Comparison of ENCODE assay signal across 23 cellular contexts in genomic region chr6:30840922-30841643, GRCh38. TPM values are rescaled to one million over a fixed set of nuclear protein-coding genes. Genes with fewer than 3 reads are reported as not detected.
DNase-seq lines count a peak whose midpoint lies in the region; ATAC-seq, FAIRE-seq and TF ChIP-seq lines count a peak whose summit lies in the region.
"Had no signal": no experiment of that assay in that cellular context is flagged by ENCODE, and none has a peak within 500 bp of the region (broad histone marks: within the 10 kb centered on the region; RNA-seq: fewer than 3 reads in every experiment).

No MANE protein-coding gene starts in this region.

- RAD21 ChIA-PET in HCT116 (lab: Charles Lee; ENCODE audit: low non-redundant PET in 1 of 2, low total read pairs in 2 of 2, uncharacterized antibody in 2 of 2, unreplicated experiment in 2 of 2) = interaction anchor here in 1 of 2 experiments (0.7 kb wide), 1 partner anchor 26 kb away, joined by 3 read pairs; no protein-coding TSS in a partner anchor

- TF ChIP-seq POLR2A in A549 (IDR thresholded peaks at IDR 0.05; ENCODE audit: low read length) (no peak), HCT116 (IDR thresholded peaks at IDR 0.05; ENCODE audit: borderline replicate concordance, extremely low read depth, insufficient read depth, insufficient read length) (no peak), K562 (conservative IDR thresholded peaks at IDR 0.05) (no peak)

- H3K4me1 ChIP-seq in A549 (peaks cover 31% of the 10 kb centered on the region), HCT116 (ENCODE audit: control insufficient read depth in 1 of 2, insufficient read depth in 2 of 2, low read length in 2 of 2) (peaks cover 43 to 55% of the 10 kb centered on the region in 2 experiments), K562 (replicated peaks in 1 of 2; ENCODE audit: control insufficient read depth in 2 of 2, insufficient read depth in 2 of 2, low read length in 2 of 2) (peaks cover 27 to 36% of the 10 kb centered on the region in 2 experiments; a peak in 3 of 5 replicates), neural progenitor cell (peaks cover 32% of the 10 kb centered on the region), smooth muscle cell (ENCODE audit: low read depth) (peaks cover 13% of the 10 kb centered on the region)

- no peak for DNase-seq in A549 (ENCODE audit: low read depth in 1 of 2, low spot score in 1 of 2)
- no peak for DNase-seq in HCT116 (ENCODE audit: low read depth, low spot score)
- DNase-seq in K562 (ENCODE audit: extremely low read depth in 1 of 4, low spot score in 3 of 4) = no peak
- DNase-seq in neural progenitor cell (ENCODE audit: low spot score) = no peak
- DNase-seq in smooth muscle cell (lab: John Stamatoyannopoulos, UW; ENCODE audit: unreplicated experiment) = no peak
- DNase-seq in effector memory CD8-positive, alpha-beta T cell = no peak
- DNase-seq: activated B cell treated with CpG ODN at 0.5 μM for 24 hours; activated CD4-positive, alpha-beta T cell treated with anti-CD3 and anti-CD28 coated beads, Interleukin-2, amount 50 U/mL, for 48 hours; activated effector memory CD4-positive, alpha-beta T cell treated with Interleukin-2 at 50 U/mL for 16 hours; activated naive CD8-positive, alpha-beta T cell treated with anti-CD3 and anti-CD28 coated beads for 36 hours; dorsolateral prefrontal cortex; EL; GM23248; head of caudate nucleus; MM.1S; NCI-H510A treated with DMSO at 0.1 percent for 48 hours had no signal

- H3K9me2 ChIP-seq in HCT116 (ENCODE audit: insufficient read depth) = no peaks in the 10 kb centered on the region

- no peaks in the 10 kb centered on the region for H3K36me3 Mint-ChIP-seq in neural progenitor cell
- H3K36me3 Mint-ChIP-seq in effector memory CD8-positive, alpha-beta T cell (ENCODE audit: insufficient read depth) = peaks cover 3% of the 10 kb centered on the region
- H3K36me3 Mint-ChIP-seq: activated naive CD8-positive, alpha-beta T cell treated with anti-CD3 and anti-CD28 coated beads for 36 hours had no signal

- H3F3A ChIP-seq in neural progenitor cell (ENCODE audit: low read depth) = peaks cover 11% of the 10 kb centered on the region
- no peaks in the 10 kb centered on the region for H3F3A ChIP-seq in smooth muscle cell (ENCODE audit: low read depth)

- H3K9me1 ChIP-seq in K562 (ENCODE audit: control insufficient read depth, insufficient read depth, low read length) = peaks cover 4% of the 10 kb centered on the region

- H3K36me3 ChIP-seq in HCT116 (ENCODE audit: control insufficient read depth in 1 of 2, insufficient read depth in 2 of 2, low read length in 2 of 2) = no peaks in the 10 kb centered on the region
- no peaks in the 10 kb centered on the region for H3K36me3 ChIP-seq in K562 (ENCODE audit: control insufficient read depth, insufficient read depth, low read length)
- H3K36me3 ChIP-seq in neural progenitor cell = no peaks in the 10 kb centered on the region
- H3K36me3 ChIP-seq in smooth muscle cell (ENCODE audit: low read depth) = no peaks in the 10 kb centered on the region
- H3K36me3 ChIP-seq: neutrophil had no signal

- H3K27ac Mint-ChIP-seq in neural progenitor cell = peak overlapping the region; percentile 69
- peak overlapping the region in 1 of 2 donors; percentile 35 for H3K27ac Mint-ChIP-seq in effector memory CD8-positive, alpha-beta T cell
- H3K27ac Mint-ChIP-seq: activated B cell treated with CpG ODN at 0.5 μM for 24 hours; activated naive CD8-positive, alpha-beta T cell treated with anti-CD3 and anti-CD28 coated beads for 36 hours had no signal

- peaks cover 59% of the 10 kb centered on the region for H3K4me1 Mint-ChIP-seq in neural progenitor cell
- peaks cover 3 to 4% of the 10 kb centered on the region in 2 donors for H3K4me1 Mint-ChIP-seq in effector memory CD8-positive, alpha-beta T cell (ENCODE audit: low read depth in 2 of 2)
- H3K4me1 Mint-ChIP-seq: activated B cell treated with CpG ODN at 0.5 μM for 24 hours had no signal

- H3K9me3 ChIP-seq in A549 = no peaks in the 10 kb centered on the region
- H3K9me3 ChIP-seq in HCT116 (ENCODE audit: control insufficient read depth in 1 of 2, insufficient read depth in 1 of 2, low read depth in 1 of 2, low read length in 2 of 2) = no peaks in the 10 kb centered on the region
- H3K9me3 ChIP-seq in K562 (replicated peaks; ENCODE audit: control insufficient read depth, insufficient read depth, low read depth, low read length) = peaks cover 2% of the 10 kb centered on the region; the same call in 1 of the 2 replicates
- no peaks in the 10 kb centered on the region for H3K9me3 ChIP-seq in neural progenitor cell (ENCODE audit: low read depth)
- H3K9me3 ChIP-seq in smooth muscle cell (replicated peaks; ENCODE audit: low read depth) = no peaks in the 10 kb centered on the region
- H3K9me3 ChIP-seq: neutrophil had no signal

- no peak for TF ChIP-seq RAD21 in A549 (conservative IDR thresholded peaks at IDR 0.05 in 1 of 2, IDR thresholded peaks at IDR 0.05 in 1 of 2)
- TF ChIP-seq RAD21 in HCT116 (IDR thresholded peaks at IDR 0.05; ENCODE audit: low read depth) = no peak
- TF ChIP-seq RAD21 in K562 (CRISPR knock-in tag; conservative IDR thresholded peaks at IDR 0.05 in 1 of 2, IDR thresholded peaks at IDR 0.05 in 1 of 2) = no peak

- H3K4me3 Mint-ChIP-seq in neural progenitor cell = no peak overlapping the region
- H3K4me3 Mint-ChIP-seq in effector memory CD8-positive, alpha-beta T cell = no peak overlapping the region
- H3K4me3 Mint-ChIP-seq: activated B cell treated with CpG ODN at 0.5 μM for 24 hours; activated naive CD8-positive, alpha-beta T cell treated with anti-CD3 and anti-CD28 coated beads for 36 hours; central memory CD8-positive, alpha-beta T cell had no signal

- in situ Hi-C loops in K562 (cut with MboI) = no loop called here

- intact Hi-C loops in HCT116 (cut with micrococcal nuclease) = no loop called here
- intact Hi-C loops in K562 (cut with micrococcal nuclease) = no loop called here

- no peak for TF ChIP-seq EP300 in A549 (IDR thresholded peaks at IDR 0.05)
- TF ChIP-seq EP300 in K562 (IDR thresholded peaks at IDR 0.05; ENCODE audit: low read length) = no peak

- H3K27me3 ChIP-seq in HCT116 (ENCODE audit: insufficient read depth, low read length) = no peaks in the 10 kb centered on the region
- no peaks in the 10 kb centered on the region for H3K27me3 ChIP-seq in K562 (ENCODE audit: control insufficient read depth in 2 of 2, insufficient read depth in 2 of 2, low read length in 2 of 2)
- H3K27me3 ChIP-seq in neural progenitor cell = no peaks in the 10 kb centered on the region
- no peaks in the 10 kb centered on the region for H3K27me3 ChIP-seq in smooth muscle cell (ENCODE audit: low read depth)
- H3K27me3 ChIP-seq: dorsolateral prefrontal cortex had no signal

- H3K79me2 ChIP-seq in HCT116 (ENCODE audit: insufficient read depth, low read length) (no peaks in the 10 kb centered on the region), K562 (ENCODE audit: control insufficient read depth, insufficient read depth, low read length) (no peaks in the 10 kb centered on the region), neural progenitor cell (ENCODE audit: low read depth) (no peaks in the 10 kb centered on the region), smooth muscle cell (ENCODE audit: low read depth) (no peaks in the 10 kb centered on the region)

- H3K9ac ChIP-seq in HCT116 (ENCODE audit: low read length) (no peak overlapping the region), K562 (ENCODE audit: insufficient read depth in 1 of 2, low read depth in 2 of 2, low read length in 2 of 2) (peak overlapping the region in 1 of 2 experiments; percentile 80; a peak in 1 of 4 replicates), neural progenitor cell (no peak overlapping the region), smooth muscle cell (ENCODE audit: low read depth) (no peak overlapping the region)
- H3K9ac ChIP-seq: GM23248 had no signal

- no peaks in the 10 kb centered on the region for H4K20me1 ChIP-seq in HCT116 (ENCODE audit: insufficient read depth)
- no peaks in the 10 kb centered on the region for H4K20me1 ChIP-seq in K562 (replicated peaks; ENCODE audit: control insufficient read depth, insufficient read depth, low read length)
- no peaks in the 10 kb centered on the region for H4K20me1 ChIP-seq in neural progenitor cell (ENCODE audit: low read depth)
- no peaks in the 10 kb centered on the region for H4K20me1 ChIP-seq in smooth muscle cell (ENCODE audit: low read depth)

- no peak for TF ChIP-seq CTCF in A549 (IDR thresholded peaks at IDR 0.05)
- TF ChIP-seq CTCF in HCT116 (IDR thresholded peaks at IDR 0.05 in 2 of 3, conservative IDR thresholded peaks at IDR 0.05 in 1 of 3; ENCODE audit: borderline replicate concordance in 1 of 3, insufficient read depth in 1 of 3, low read depth in 2 of 3, low read length in 2 of 3) = no peak
- TF ChIP-seq CTCF in K562 (IDR thresholded peaks at IDR 0.05 in 2 of 3, conservative IDR thresholded peaks at IDR 0.05 in 1 of 3; ENCODE audit: insufficient read depth in 2 of 3, low read depth in 1 of 3, low read length in 3 of 3) = no peak
- TF ChIP-seq CTCF in neural progenitor cell (IDR thresholded peaks at IDR 0.05) = no peak
- TF ChIP-seq CTCF in smooth muscle cell (IDR thresholded peaks at IDR 0.05; ENCODE audit: borderline replicate concordance, insufficient read depth, poor library complexity, severe bottlenecking) = no peak

- FAIRE-seq in A549 (lab: Jason Lieb, UNC) (no peak), K562 (lab: Jason Lieb, UNC) (peak; percentile 56)
- FAIRE-seq: astrocyte, urothelium cell line had no signal

- peak overlapping the region; percentile 38 for H2AFZ ChIP-seq in HCT116 (ENCODE audit: low read depth, low read length, poor library complexity, severe bottlenecking)
- peak overlapping the region; percentile 80 for H2AFZ ChIP-seq in K562 (ENCODE audit: low read depth, low read length)
- no peak overlapping the region for H2AFZ ChIP-seq in neural progenitor cell (replicated peaks)
- H2AFZ ChIP-seq in smooth muscle cell (ENCODE audit: low read depth) = no peak overlapping the region
- H2AFZ ChIP-seq: GM23248 had no signal

- H3K27me3 Mint-ChIP-seq in neural progenitor cell (ENCODE audit: insufficient read depth, low read depth) = peaks cover 12% of the 10 kb centered on the region
- peaks cover 22 to 36% of the 10 kb centered on the region in 2 donors for H3K27me3 Mint-ChIP-seq in effector memory CD8-positive, alpha-beta T cell
- H3K27me3 Mint-ChIP-seq: activated naive CD8-positive, alpha-beta T cell treated with anti-CD3 and anti-CD28 coated beads for 36 hours had no signal

- BruUV-seq in HCT116 (replicated peaks; lab: Mats Ljungman, UMichigan) (no TSS peak), K562 (replicated peaks; lab: Mats Ljungman, UMichigan) (no TSS peak)

- 73% methylated on average over 4 of the region's 4 CpGs for WGBS in A549 (ENCODE audit: missing lambda C conversion rate)
- WGBS in K562 (ENCODE audit: insufficient coverage, low coverage, missing lambda C conversion rate) = 52% methylated on average over 4 of the region's 4 CpGs
- WGBS in smooth muscle cell (ENCODE audit: low lambda C conversion rate) = 94% methylated on average over 4 of the region's 4 CpGs

- H3K27ac ChIP-seq in A549 = peak overlapping the region; percentile 40 to 45; a peak in 2 of 6 replicates
- no peak overlapping the region for H3K27ac ChIP-seq in HCT116 (ENCODE audit: low read depth, low read length)
- no peak overlapping the region for H3K27ac ChIP-seq in K562 (ENCODE audit: extremely low read depth, low read depth, low read length)
- H3K27ac ChIP-seq in neural progenitor cell = no peak overlapping the region
- H3K27ac ChIP-seq in smooth muscle cell (ENCODE audit: low read depth) = no peak overlapping the region
- H3K27ac ChIP-seq: C4-2B, dorsolateral prefrontal cortex, GM23248, neutrophil had no signal

- H3K9me3 Mint-ChIP-seq in neural progenitor cell = no peaks in the 10 kb centered on the region
- no peaks in the 10 kb centered on the region for H3K9me3 Mint-ChIP-seq in effector memory CD8-positive, alpha-beta T cell
- H3K9me3 Mint-ChIP-seq: activated B cell treated with CpG ODN at 0.5 μM for 24 hours; activated naive CD8-positive, alpha-beta T cell treated with anti-CD3 and anti-CD28 coated beads for 36 hours; central memory CD8-positive, alpha-beta T cell had no signal

- ATAC-seq in A549 = no peak
- 0 out of 2 replicates have a peak, but pooled peaks have one; percentile 4 for ATAC-seq in HCT116
- ATAC-seq in K562 = peak; percentile 20; the same call in 2 of the 3 replicates
- no peak for ATAC-seq in GM19452 (IDR thresholded peaks at IDR 0.05; ENCODE audit: unreplicated experiment)
- no peak for ATAC-seq in GM19324 (IDR thresholded peaks at IDR 0.05; ENCODE audit: low FRiP score, unreplicated experiment)
- ATAC-seq in effector memory CD8-positive, alpha-beta T cell (replicated peaks) = no peak

- CTCF ChIA-PET in A549 (lab: Yijun Ruan, JAX) (interaction anchor here (0.6 to 3.0 kb wide), 7 partner anchors 9 to 35 kb away, joined by 3 to 16 read pairs (median 3); no protein-coding TSS in a partner anchor), HCT116 (lab: Charles Lee) (interaction anchor here (0.8 to 1.9 kb wide), 4 partner anchors 12 to 246 kb away, joined by 3 to 7 read pairs (median 5); no protein-coding TSS in a partner anchor), K562 (lab: Yijun Ruan, JAX; ENCODE audit: low intra/inter-chr PET ratio) (no interaction called here)

- H3K4me3 ChIP-seq in A549 = no peak overlapping the region
- no peak overlapping the region for H3K4me3 ChIP-seq in HCT116 (replicated peaks in 1 of 2; ENCODE audit: low read depth in 1 of 2, low read length in 2 of 2)
- H3K4me3 ChIP-seq in K562 = no peak overlapping the region
- H3K4me3 ChIP-seq in neural progenitor cell = no peak overlapping the region
- H3K4me3 ChIP-seq in smooth muscle cell = no peak overlapping the region
- H3K4me3 ChIP-seq: dorsolateral prefrontal cortex, GM23248 had no signal

- H3K4me2 ChIP-seq in A549 (peak overlapping the region; percentile 41), HCT116 (ENCODE audit: low read length) (peak overlapping the region; percentile 51), K562 (ENCODE audit: insufficient read depth, low read length) (peak overlapping the region; percentile 15; the same call in 1 of the 2 replicates), neural progenitor cell (no peak overlapping the region), smooth muscle cell (no peak overlapping the region)

- POLR2A ChIA-PET in A549 (lab: Yijun Ruan, JAX) (no interaction called here), HCT116 (lab: Charles Lee) (interaction anchor here (0.7 to 1.3 kb wide), 2 partner anchors 20 to 41 kb away, joined by 3 read pairs; no protein-coding TSS in a partner anchor), K562 (lab: Yijun Ruan, JAX) (interaction anchor here (0.6 to 2.3 kb wide), 14 partner anchors 7 to 293 kb away, joined by 3 to 8 read pairs (median 3); partner anchors contain the start of genes DDR1 and NRM)

RNA-seq across cellular contexts. Expression of gene DDR1, which starts 43.2 kb away (rescaled TPM):
- polyA plus RNA-seq in A549 (2011; rRNA removed) (19.8 and 25.8 TPM in 2 replicates), A549 (2017; fragmentation: RNase III; extraction: RNeasy Plus Mini Kit Qiagen cat#74134 plus additional on column Dnase treatment) (31.9 to 44.2 TPM (median 43.5 TPM) in 3 replicates), K562 (2011; rRNA removed) (11.2 and 19.0 TPM in 2 replicates), K562 (2014; fragmentation: Illumina TruSeq; extraction: Trizol) (16.0 and 19.8 TPM in 2 replicates), K562 (2014; fragmentation: Nextera tagmentation; extraction: Ambion mirVana) (1 to 10 TPM; 1.4 to 1.6 TPM), K562 (2014; rRNA removed) (19.3 and 20.2 TPM in 2 replicates), smooth muscle cell (23.8 and 77.3 TPM in 2 replicates)
- 16.8 and 23.0 TPM in 2 replicates for polyA plus RNA-seq in A549 (2012; cell fraction: cytosol; rRNA removed)
- 39.3 and 40.0 TPM in 2 replicates for polyA plus RNA-seq in A549 (2012; cell fraction: nucleus; rRNA removed)
- 48.5 and 53.6 TPM in 2 replicates for polyA minus RNA-seq in A549 (2011; rRNA and poly(A)+ RNA removed)
- total RNA-seq in HCT116 (2021; ENCODE audit: unreplicated experiment) (211 TPM), K562 (2014; rRNA removed) (19.9 and 27.1 TPM in 2 replicates), K562 (2014; rRNA removed; fragmentation: Illumina TruSeq; extraction: Trizol) (10.5 and 12.2 TPM in 2 replicates), K562 (2015; rRNA removed; fragmentation: Illumina TruSeq; extraction: Trizol) (10.0 and 11.1 TPM in 2 replicates), K562 (2021) (42.9 and 44.6 TPM in 2 replicates), neural progenitor cell (ENCODE audit: low replicate concordance) (85.3 and 234 TPM in 2 replicates), smooth muscle cell (30.7 and 82.6 TPM in 2 replicates)
- polyA plus RNA-seq in HCT116 (2012) = 138 and 167 TPM in 2 replicates
- total RNA-seq in K562 (2011; cell fraction: chromatin; rRNA removed; ENCODE audit: low replicate concordance) = 77.6 and 145 TPM in 2 replicates
- total RNA-seq in K562 (2011; cell fraction: nucleolus; rRNA removed) = 121 and 123 TPM in 2 replicates
- total RNA-seq in K562 (2011; cell fraction: nucleoplasm; rRNA removed) = 99.0 and 108 TPM in 2 replicates
- polyA plus RNA-seq in K562 (2011; cell fraction: cytosol; rRNA removed) = 17.3 and 19.2 TPM in 2 replicates
- polyA plus RNA-seq in K562 (2011; cell fraction: nucleus; rRNA removed) = 47.9 and 67.4 TPM in 2 replicates
- polyA plus RNA-seq in K562 (2012) = 25.5 and 32.6 TPM in 2 replicates
- 16.3 and 21.0 TPM in 2 replicates for polyA minus RNA-seq in K562 (2011; rRNA and poly(A)+ RNA removed)
- 26.3 and 45.5 TPM in 2 replicates for polyA minus RNA-seq in K562 (2011; cell fraction: cytosol; rRNA and poly(A)+ RNA removed)
- 27.9 and 41.7 TPM in 2 replicates for polyA minus RNA-seq in K562 (2011; cell fraction: nucleus; rRNA and poly(A)+ RNA removed)

Comparison
In these comparisons a context has a peak if more than half of its experiments do, and no peak if none do; other contexts are left out.
1. ATAC-seq: peak in HCT116 (single experiment) and K562 (single experiment); none in A549 (0 of 2), GM19452 (single experiment), GM19324 (single experiment) and effector memory CD8-positive, alpha-beta T cell (single experiment).
2. H3K27ac ChIP-seq: peak in A549 (2 of 2); none in HCT116 (single experiment), K562 (single experiment), neural progenitor cell (single experiment) and smooth muscle cell (single experiment).
3. H3K4me2 ChIP-seq: peak in A549 (single experiment), HCT116 (single experiment) and K562 (single experiment); none in neural progenitor cell (single experiment) and smooth muscle cell (single experiment).
4. H2AFZ ChIP-seq: peak in HCT116 (single experiment) and K562 (single experiment); none in neural progenitor cell (single experiment) and smooth muscle cell (single experiment).